14 cellular contexts compared by ENCODE assay signal in the genomic region with DNA sequence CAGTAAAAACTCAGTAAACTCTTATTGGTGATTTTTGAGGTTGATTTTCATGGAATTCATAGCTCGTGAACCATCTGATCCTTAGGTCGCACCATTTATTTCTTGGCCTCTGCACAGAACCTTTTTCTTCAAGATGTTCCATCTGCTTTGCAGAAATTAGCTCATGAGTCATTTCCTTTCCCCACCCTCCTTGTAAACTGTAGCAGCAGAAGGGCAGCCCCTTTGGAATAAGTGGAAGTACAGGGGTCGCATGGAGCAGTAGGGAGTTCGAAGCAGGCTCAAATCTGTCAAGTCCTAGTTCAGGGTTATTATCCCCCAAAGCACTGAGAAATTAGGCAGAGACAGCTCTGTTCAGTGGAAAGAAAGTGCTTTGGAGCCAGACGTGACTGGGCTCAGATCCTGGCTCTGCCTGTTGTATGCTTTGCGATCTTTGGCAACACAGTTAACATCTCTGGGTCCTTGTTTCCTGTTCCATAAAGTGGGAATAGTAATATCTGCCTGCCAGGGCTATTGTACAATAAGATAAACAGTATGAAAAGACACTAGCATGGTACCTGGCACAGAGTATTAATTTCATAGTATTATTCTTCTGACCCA.
DNase-seq lines count a peak whose midpoint lies in the region; ATAC-seq, FAIRE-seq and TF ChIP-seq lines count a peak whose summit lies in the region.
"Had no signal": no experiment of that assay in that cellular context is flagged by ENCODE, and none has a peak within 500 bp of the region (broad histone marks: within the 10 kb centered on the region; RNA-seq: fewer than 3 reads in every experiment).

No MANE protein-coding gene starts in this region.

- TF ChIP-seq CTCF in mucosa of descending colon (IDR thresholded peaks at IDR 0.05) (no peak), omental fat pad (IDR thresholded peaks at IDR 0.05) (no peak), Peyer's patch (IDR thresholded peaks at IDR 0.05) (no peak), D721Med (IDR thresholded peaks at IDR 0.05; ENCODE audit: insufficient read depth, missing control alignments) (no peak)

- H3K27me3 ChIP-seq in ACC112 (ENCODE audit: insufficient read depth, low read length) (no peaks in the 10 kb centered on the region), Peyer's patch (no peaks in the 10 kb centered on the region)

- DNase-seq in LHCN-M2 (ENCODE audit: low read depth), result peak; percentile 65
- DNase-seq in epidermal melanocyte (ENCODE audit: insufficient read length, low spot score), result peak; percentile 33
- DNase-seq in mucosa of descending colon, result peak in 1 of 3 donors; percentile 4
- no peak for DNase-seq in omental fat pad (ENCODE audit: low spot score)
- DNase-seq in Peyer's patch, result no peak
- DNase-seq in 8988T, result no peak
- DNase-seq in D721Med (ENCODE audit: insufficient read length, low spot score), result no peak
- DNase-seq: CD4-positive, CD25-positive, alpha-beta regulatory T cell; immature natural killer cell; MM.1S had no signal

- H3K36me3 ChIP-seq in ACC112 (ENCODE audit: insufficient read depth, low read length) (no peaks in the 10 kb centered on the region), mucosa of descending colon (ENCODE audit: low read depth) (no peaks in the 10 kb centered on the region), Peyer's patch (no peaks in the 10 kb centered on the region)
- H3K36me3 ChIP-seq: prostate gland had no signal

- peaks cover 15% of the 10 kb centered on the region for H3K4me1 ChIP-seq in ACC112 (ENCODE audit: control insufficient read depth, insufficient read depth, low read length, unreplicated experiment)
- H3K4me1 ChIP-seq in mucosa of descending colon (ENCODE audit: low read depth), result peaks cover 5% of the 10 kb centered on the region
- H3K4me1 ChIP-seq in Peyer's patch, result no peaks in the 10 kb centered on the region
- H3K4me1 ChIP-seq: prostate gland had no signal

- peak overlapping the region; percentile 26; the same call in 1 of the 2 replicates for H3K27ac ChIP-seq in ACC112 (ENCODE audit: low read depth, low read length)
- peak overlapping the region in 2 of 4 donors; percentile 57 to 67 for H3K27ac ChIP-seq in Peyer's patch
- H3K27ac ChIP-seq: prostate gland had no signal

- peak overlapping the region; percentile 55 for H3K4me3 ChIP-seq in ACC112 (ENCODE audit: low read depth, low read length)
- no peak overlapping the region for H3K4me3 ChIP-seq in mucosa of descending colon
- H3K4me3 ChIP-seq in Peyer's patch, result no peak overlapping the region
- H3K4me3 ChIP-seq: prostate gland had no signal

- intact Hi-C loops in mucosa of descending colon (cut with DNase I, micrococcal nuclease), result no loop called here

- TF ChIP-seq POLR2A in Peyer's patch (IDR thresholded peaks at IDR 0.05), result no peak

- ATAC-seq in mucosa of descending colon, result peak; percentile 31
- no peak for ATAC-seq in omental fat pad (ENCODE audit: low FRiP score)

- FAIRE-seq in D721Med (lab: Jason Lieb, UNC), result no peak
- FAIRE-seq: GM12892, TTC549 had no signal

- H2AFZ ChIP-seq in ACC112 (ENCODE audit: low read length, unreplicated experiment), result peak overlapping the region; percentile 94

- H3K9me3 ChIP-seq in mucosa of descending colon, result no peaks in the 10 kb centered on the region
- no peaks in the 10 kb centered on the region for H3K9me3 ChIP-seq in Peyer's patch
- H3K9me3 ChIP-seq: prostate gland had no signal

- no peaks in the 10 kb centered on the region for H3K79me2 ChIP-seq in ACC112 (ENCODE audit: control insufficient read depth, insufficient read depth, low read length, unreplicated experiment)

Comparison
In these comparisons a context has a peak if more than half of its experiments do, and no peak if none do; other contexts are left out.
1. DNase-seq: peak in LHCN-M2 (single experiment) and epidermal melanocyte (single experiment); none in omental fat pad (single experiment), Peyer's patch (0 of 3), 8988T (single experiment) and D721Med (single experiment).